10 cellular contexts compared by ENCODE assay signal in the genomic region with DNA sequence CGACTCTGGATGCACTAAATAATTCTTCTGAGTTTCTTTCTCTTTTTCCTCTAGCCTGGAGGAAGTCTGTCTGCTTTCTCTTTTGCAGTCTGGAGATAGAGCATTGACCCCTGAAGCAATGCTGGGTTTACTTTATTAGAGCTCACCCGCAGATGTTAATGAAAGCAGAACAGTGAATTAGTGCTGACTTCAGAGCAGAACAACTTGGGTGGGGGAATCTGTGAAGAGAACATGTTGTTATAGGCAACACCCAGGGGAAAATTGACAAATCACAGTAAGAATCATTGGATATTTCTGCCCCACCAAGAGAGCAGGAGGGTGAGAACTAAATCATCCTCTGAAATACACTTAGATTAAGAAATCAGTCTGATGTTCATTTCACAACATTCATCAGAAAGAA.
A peak's percentile ranks its signal among the peaks of the same experiment; 100 is the strongest.
DNase-seq lines count a peak whose midpoint lies in the region; ATAC-seq and TF ChIP-seq lines count a peak whose summit lies in the region.
"Had no signal": no experiment of that assay in that cellular context is flagged by ENCODE, and none has a peak within 500 bp of the region (broad histone marks: within the 10 kb centered on the region; RNA-seq: fewer than 3 reads in every experiment).

No MANE protein-coding gene starts in this region.

- H3K4me3 Mint-ChIP-seq in glutamatergic neuron (ENCODE audit: unreplicated experiment): peak overlapping the region; percentile 45
- no peak overlapping the region for H3K4me3 Mint-ChIP-seq in activated CD8-positive, alpha-beta T cell treated with anti-CD3 and anti-CD28 coated beads, Interleukin-2, amount 10 ng/mL, durations not matched to agents 7 days and 5 days
- no peak overlapping the region for H3K4me3 Mint-ChIP-seq in natural killer cell treated with Interleukin-12 subunit alpha and Interleukin-12 subunit beta and Interleukin-15 and Interleukin-18, amount 100 ng/mL, for 72 hours
- H3K4me3 Mint-ChIP-seq: stimulated activated naive B cell treated with anti-CD40 and anti-IgM and Interleukin-4, amounts not matched to agents 10 μg/mL and 1 μg/mL and 100 μg/mL, for 72 hours had no signal

- peaks cover 20% of the 10 kb centered on the region for H3K9me3 Mint-ChIP-seq in glutamatergic neuron (ENCODE audit: unreplicated experiment)
- H3K9me3 Mint-ChIP-seq in activated CD8-positive, alpha-beta T cell treated with anti-CD3 and anti-CD28 coated beads, Interleukin-2, amount 10 ng/mL, durations not matched to agents 7 days and 5 days (ENCODE audit: insufficient read depth): no peaks in the 10 kb centered on the region
- no peaks in the 10 kb centered on the region for H3K9me3 Mint-ChIP-seq in natural killer cell treated with Interleukin-12 subunit alpha and Interleukin-12 subunit beta and Interleukin-15 and Interleukin-18, amount 100 ng/mL, for 72 hours
- H3K9me3 Mint-ChIP-seq: stimulated activated naive B cell treated with anti-CD40 and anti-IgM and Interleukin-4, amounts not matched to agents 10 μg/mL and 1 μg/mL and 100 μg/mL, for 72 hours had no signal

- peak; percentile 68 to 77 for ATAC-seq in gastrocnemius medialis
- ATAC-seq in activated CD8-positive, alpha-beta T cell treated with anti-CD3 and anti-CD28 coated beads, Interleukin-2, amount 10 ng/mL, durations not matched to agents 7 days and 5 days: no peak
- ATAC-seq in natural killer cell treated with Interleukin-12 subunit alpha and Interleukin-12 subunit beta and Interleukin-15 and Interleukin-18, amount 100 ng/mL, for 72 hours: no peak

- H3K36me3 ChIP-seq in gastrocnemius medialis: no peaks in the 10 kb centered on the region
- no peaks in the 10 kb centered on the region for H3K36me3 ChIP-seq in BE2C

- H3K27ac ChIP-seq in gastrocnemius medialis: peak overlapping the region; percentile 58 to 70 (median 64)

- peak in 1 of 2 donors; percentile 19 for TF ChIP-seq POLR2A in gastrocnemius medialis (IDR thresholded peaks at IDR 0.05)

- H3K4me1 Mint-ChIP-seq in glutamatergic neuron (ENCODE audit: low read depth, unreplicated experiment): peaks cover 39% of the 10 kb centered on the region
- H3K4me1 Mint-ChIP-seq in activated CD8-positive, alpha-beta T cell treated with anti-CD3 and anti-CD28 coated beads, Interleukin-2, amount 10 ng/mL, durations not matched to agents 7 days and 5 days (ENCODE audit: low read depth): no peaks in the 10 kb centered on the region
- no peaks in the 10 kb centered on the region for H3K4me1 Mint-ChIP-seq in natural killer cell treated with Interleukin-12 subunit alpha and Interleukin-12 subunit beta and Interleukin-15 and Interleukin-18, amount 100 ng/mL, for 72 hours (ENCODE audit: low read depth in 2 of 2)

- in situ Hi-C loops in GM13977 (cut with MboI; ENCODE audit: low pct_unique_long_range_greater_than_20kb, low sequenced_read_pairs, unreplicated experiment) (no loop called here), gastrocnemius medialis (cut with MboI; ENCODE audit: low sequenced_read_pairs in 4 of 4) (no loop called here)

- peak overlapping the region; percentile 30 for H3K27ac Mint-ChIP-seq in glutamatergic neuron (ENCODE audit: unreplicated experiment)
- no peak overlapping the region for H3K27ac Mint-ChIP-seq in activated CD8-positive, alpha-beta T cell treated with anti-CD3 and anti-CD28 coated beads, Interleukin-2, amount 10 ng/mL, durations not matched to agents 7 days and 5 days
- no peak overlapping the region for H3K27ac Mint-ChIP-seq in natural killer cell treated with Interleukin-12 subunit alpha and Interleukin-12 subunit beta and Interleukin-15 and Interleukin-18, amount 100 ng/mL, for 72 hours
- H3K27ac Mint-ChIP-seq: stimulated activated naive B cell treated with anti-CD40 and anti-IgM and Interleukin-4, amounts not matched to agents 10 μg/mL and 1 μg/mL and 100 μg/mL, for 72 hours had no signal

- TF ChIP-seq CTCF in GM13977 (IDR thresholded peaks at IDR 0.05; ENCODE audit: extremely low read depth, insufficient read depth, missing control alignments) (no peak), glutamatergic neuron (IDR thresholded peaks at IDR 0.05; ENCODE audit: partially characterized antibody, unreplicated experiment) (no peak), gastrocnemius medialis (IDR thresholded peaks at IDR 0.05 in 4 of 5, conservative IDR thresholded peaks at IDR 0.05 in 1 of 5) (no peak), BE2C (IDR thresholded peaks at IDR 0.05; ENCODE audit: low read depth, low read length) (no peak)

- DNase-seq in GM13977 (ENCODE audit: low spot score) (peak; percentile 11), RPMI7951 (ENCODE audit: low read depth) (peak; percentile 71), glutamatergic neuron (no peak), gastrocnemius medialis (peak; percentile 35), BE2C (no peak), SK-N-DZ (ENCODE audit: low spot score) (no peak)
- DNase-seq in activated CD8-positive, alpha-beta T cell treated with anti-CD3 and anti-CD28 coated beads, Interleukin-2, amount 10 ng/mL, durations not matched to agents 7 days and 5 days: no peak
- no peak for DNase-seq in natural killer cell treated with Interleukin-12 subunit alpha and Interleukin-12 subunit beta and Interleukin-15 and Interleukin-18, amount 100 ng/mL, for 72 hours (ENCODE audit: low spot score)
- DNase-seq: effector CD8-positive, alpha-beta T cell; stimulated activated naive B cell treated with anti-CD40 and anti-IgM and Interleukin-4, amounts not matched to agents 10 μg/mL and 1 μg/mL and 100 μg/mL, for 72 hours had no signal

- CTCF ChIA-PET in activated CD8-positive, alpha-beta T cell treated with anti-CD3 and anti-CD28 coated beads, Interleukin-2, amount 10 ng/mL, durations not matched to agents 7 days and 5 days (lab: Charles Lee): no interaction called here

- H3K9me3 ChIP-seq in gastrocnemius medialis (no peaks in the 10 kb centered on the region), BE2C (no peaks in the 10 kb centered on the region)

- no peaks in the 10 kb centered on the region for H3K36me3 Mint-ChIP-seq in glutamatergic neuron (ENCODE audit: unreplicated experiment)
- H3K36me3 Mint-ChIP-seq in activated CD8-positive, alpha-beta T cell treated with anti-CD3 and anti-CD28 coated beads, Interleukin-2, amount 10 ng/mL, durations not matched to agents 7 days and 5 days (ENCODE audit: low read depth): no peaks in the 10 kb centered on the region
- no peaks in the 10 kb centered on the region for H3K36me3 Mint-ChIP-seq in natural killer cell treated with Interleukin-12 subunit alpha and Interleukin-12 subunit beta and Interleukin-15 and Interleukin-18, amount 100 ng/mL, for 72 hours
- H3K36me3 Mint-ChIP-seq: stimulated activated naive B cell treated with anti-CD40 and anti-IgM and Interleukin-4, amounts not matched to agents 10 μg/mL and 1 μg/mL and 100 μg/mL, for 72 hours had no signal

- peaks cover 5% of the 10 kb centered on the region for H3K27me3 Mint-ChIP-seq in glutamatergic neuron (ENCODE audit: unreplicated experiment)
- peaks cover 6% of the 10 kb centered on the region for H3K27me3 Mint-ChIP-seq in activated CD8-positive, alpha-beta T cell treated with anti-CD3 and anti-CD28 coated beads, Interleukin-2, amount 10 ng/mL, durations not matched to agents 7 days and 5 days (ENCODE audit: low read depth)
- peaks cover 10 to 38% of the 10 kb centered on the region in 2 donors for H3K27me3 Mint-ChIP-seq in natural killer cell treated with Interleukin-12 subunit alpha and Interleukin-12 subunit beta and Interleukin-15 and Interleukin-18, amount 100 ng/mL, for 72 hours

- intact Hi-C loops in gastrocnemius medialis (cut with DNase I; ENCODE audit: low total_unique reads): no loop called here

- H3K4me1 ChIP-seq in gastrocnemius medialis: peaks cover 42 to 53% of the 10 kb centered on the region in 2 donors
- no peaks in the 10 kb centered on the region for H3K4me1 ChIP-seq in BE2C

- POLR2A ChIA-PET in activated CD8-positive, alpha-beta T cell treated with anti-CD3 and anti-CD28 coated beads, Interleukin-2, amount 10 ng/mL, durations not matched to agents 7 days and 5 days (lab: Charles Lee): no interaction called here

- H3K27me3 ChIP-seq in gastrocnemius medialis: no peaks in the 10 kb centered on the region
- no peaks in the 10 kb centered on the region for H3K27me3 ChIP-seq in BE2C

- H3K4me3 ChIP-seq in gastrocnemius medialis: no peak overlapping the region
- no peak overlapping the region for H3K4me3 ChIP-seq in BE2C (ENCODE audit: low read depth, low read length)

Comparison
In these comparisons a context has a peak if more than half of its experiments do, and no peak if none do; other contexts are left out.
1. DNase-seq: peak in GM13977 (single experiment), RPMI7951 (single experiment) and gastrocnemius medialis (2 of 2); none in glutamatergic neuron (single experiment), BE2C (single experiment), activated CD8-positive, alpha-beta T cell treated with anti-CD3 and anti-CD28 coated beads, Interleukin-2, amount 10 ng/mL, durations not matched to agents 7 days and 5 days (single experiment), natural killer cell treated with Interleukin-12 subunit alpha and Interleukin-12 subunit beta and Interleukin-15 and Interleukin-18, amount 100 ng/mL, for 72 hours (single experiment) and SK-N-DZ (single experiment).
2. ATAC-seq: peak in gastrocnemius medialis (2 of 2); none in activated CD8-positive, alpha-beta T cell treated with anti-CD3 and anti-CD28 coated beads, Interleukin-2, amount 10 ng/mL, durations not matched to agents 7 days and 5 days (single experiment) and natural killer cell treated with Interleukin-12 subunit alpha and Interleukin-12 subunit beta and Interleukin-15 and Interleukin-18, amount 100 ng/mL, for 72 hours (0 of 2).